ENCODE assay signal across 16 cellular contexts in the genomic region with DNA sequence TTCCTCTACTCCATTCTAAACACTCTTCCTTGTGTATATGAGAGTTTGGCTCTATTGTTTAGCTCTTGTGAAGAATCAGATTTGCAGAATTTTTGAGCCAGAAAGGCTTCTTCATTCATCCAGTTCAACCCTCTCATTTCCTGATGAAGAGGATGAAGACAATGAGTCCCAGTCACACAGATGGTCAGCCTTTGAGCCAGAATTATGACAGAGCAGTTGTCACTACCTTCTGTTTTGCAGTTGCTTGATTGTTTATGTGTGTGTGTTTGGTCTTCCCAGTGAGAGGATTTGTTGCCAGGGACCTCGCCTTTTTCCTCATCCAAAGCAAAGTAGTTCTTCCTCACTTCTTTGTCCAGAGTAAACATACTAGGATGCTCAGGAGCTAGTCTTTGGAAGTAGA.
"Had no signal": no experiment of that assay in that cellular context is flagged by ENCODE, and none has a peak within 500 bp of the region (broad histone marks: within the 10 kb centered on the region; RNA-seq: fewer than 3 reads in every experiment).

No MANE protein-coding gene starts in this region.

- H3K9me3 Mint-ChIP-seq: activated T-helper 2 cell treated with anti-CD3 and anti-CD28 coated beads, Interferon-gamma antibody, Interleukin-2, Interleukin-4, amounts not matched to agents 10 μg/mL and 5 μg/mL and 100 μg/mL, durations not matched to agents 14 hours and 24 hours and 36 hours; neural progenitor cell had no signal

- DNase-seq: anterior cingulate cortex; cerebellar nuclear complex; dorsolateral prefrontal cortex; esophagus squamous epithelium; kidney; left ventricle myocardium inferior; pancreas; stimulated activated CD4-positive, alpha-beta T cell treated with anti-CD3 and anti-CD28 coated beads, Interleukin-4, amount 100 ng/mL, for 1 hour; stimulated activated CD8-positive, alpha-beta memory T cell treated with anti-CD3 and anti-CD28 coated beads, Interleukin-4, amount 100 ng/mL, for 48 hours; stomach; T-helper 9 cell; thyroid gland; uterus had no signal

- H3K4me3 Mint-ChIP-seq: neural progenitor cell had no signal

- H3K4me3 ChIP-seq: dorsolateral prefrontal cortex, esophagus squamous epithelium, left ventricle myocardium inferior, neural progenitor cell, pancreas, stomach, thyroid gland, uterus had no signal

- H3K4me1 ChIP-seq: neural progenitor cell had no signal

- H3K27ac ChIP-seq: dorsolateral prefrontal cortex, esophagus squamous epithelium, left ventricle myocardium inferior, neural progenitor cell, pancreas, stomach, thyroid gland, uterus had no signal

- H3K27ac Mint-ChIP-seq: activated naive CD4-positive, alpha-beta T cell treated with anti-CD3 and anti-CD28 coated beads, Interleukin-2, amount 50 U/mL, for 72 hours; activated T-helper 2 cell treated with anti-CD3 and anti-CD28 coated beads, Interferon-gamma antibody, Interleukin-2, Interleukin-4, amounts not matched to agents 10 μg/mL and 5 μg/mL and 100 μg/mL, durations not matched to agents 14 hours and 24 hours and 36 hours; neural progenitor cell had no signal

- H3K27me3 ChIP-seq: dorsolateral prefrontal cortex, esophagus squamous epithelium, neural progenitor cell, pancreas, stomach, thyroid gland, uterus had no signal

- H3K4me1 Mint-ChIP-seq: neural progenitor cell had no signal

- H3K9me3 ChIP-seq: esophagus squamous epithelium, left ventricle myocardium inferior, pancreas, stomach, thyroid gland, uterus had no signal

- ATAC-seq: activated naive CD4-positive, alpha-beta T cell treated with anti-CD3 and anti-CD28 coated beads, Interleukin-2, amount 50 U/mL, for 72 hours; pancreas had no signal

- H3K36me3 ChIP-seq: esophagus squamous epithelium, left ventricle myocardium inferior, neural progenitor cell, pancreas, stomach, thyroid gland, uterus had no signal
